Comparison of ENCODE assay signal across 16 cellular contexts in the genomic region with DNA sequence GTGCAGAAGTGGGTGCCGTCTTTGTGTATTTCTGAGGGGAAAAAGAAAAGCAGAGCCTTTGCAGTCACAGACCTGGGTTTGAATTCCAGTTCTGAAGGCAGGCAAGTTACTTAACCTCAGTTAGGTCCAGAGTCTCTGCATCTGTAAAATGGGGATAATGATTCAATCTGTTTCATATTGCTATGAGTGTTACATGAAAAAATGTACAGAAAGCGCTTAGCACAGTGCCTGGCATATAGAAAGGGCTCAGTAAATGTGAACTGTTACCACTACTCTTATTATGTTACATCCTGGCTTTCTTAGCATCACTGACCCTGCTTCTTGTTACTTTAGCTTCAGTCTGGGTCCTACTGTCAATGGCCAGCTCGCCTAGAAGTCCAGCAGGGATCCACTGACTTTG.
"Had no signal": no experiment of that assay in that cellular context is flagged by ENCODE, and none has a peak within 500 bp of the region (broad histone marks: within the 10 kb centered on the region; RNA-seq: fewer than 3 reads in every experiment).

No MANE protein-coding gene starts in this region.

- H3K27me3 Mint-ChIP-seq: brain had no signal

- H3K9me3 ChIP-seq: spleen had no signal

- H3K27me3 ChIP-seq: spleen had no signal

- DNase-seq: activated gamma-delta T cell treated with Interleukin-2 at 50 U/mL for 16 hours; caudate nucleus; dorsolateral prefrontal cortex; erythroblast; foreskin melanocyte; hypothalamus; occipital lobe; posterior cingulate gyrus; retina; spleen; stimulated activated naive CD4-positive, alpha-beta T cell; T-helper 1 cell; T1000 had no signal

- H3K4me3 ChIP-seq: dorsolateral prefrontal cortex, lung, spleen had no signal

- H3K27ac ChIP-seq: dorsolateral prefrontal cortex, spleen had no signal

- H3K4me3 Mint-ChIP-seq: brain, mesothelial cell of epicardium had no signal

- H3K27ac Mint-ChIP-seq: brain, mesothelial cell of epicardium had no signal
